ENCODE assay signal across 20 cellular contexts in genomic region chr1:4468804-4469514, GRCh38.
"Had no signal": no experiment of that assay in that cellular context is flagged by ENCODE, and none has a peak within 500 bp of the region (broad histone marks: within the 10 kb centered on the region; RNA-seq: fewer than 3 reads in every experiment).

No MANE protein-coding gene starts in this region.

- H3K27ac Mint-ChIP-seq: activated CD4-positive, alpha-beta memory T cell treated with anti-CD3 and anti-CD28 coated beads, Interleukin-2, amount 10 ng/mL, durations not matched to agents 7 days and 5 days; activated CD4-positive, alpha-beta T cell treated with anti-CD3 and anti-CD28 coated beads for 36 hours; activated naive CD8-positive, alpha-beta T cell treated with anti-CD3 and anti-CD28 coated beads, Interleukin-2, amount 10 ng/mL, durations not matched to agents 7 days and 5 days; activated T-helper 17 cell treated with anti-CD3 and anti-CD28 coated beads, Interleukin-2, amount 50 U/mL, for 72 hours; T-cell had no signal

- DNase-seq: activated CD4-positive, alpha-beta memory T cell treated with anti-CD3 and anti-CD28 coated beads, Interleukin-2, amount 10 ng/mL, durations not matched to agents 7 days and 5 days; activated CD4-positive, alpha-beta T cell treated with anti-CD3 and anti-CD28 coated beads for 36 hours; activated CD4-positive, alpha-beta T cell treated with anti-CD3 and anti-CD28 coated beads, Interleukin-2, amount 50 U/mL, for 1 hour; activated CD4-positive, CD25-positive, alpha-beta regulatory T cell; activated naive CD4-positive, alpha-beta T cell treated with anti-CD3 and anti-CD28 coated beads, Interleukin-2, amount 50 U/mL, for 16 hours; activated naive CD8-positive, alpha-beta T cell treated with anti-CD3 and anti-CD28 coated beads, Interleukin-2, amount 10 ng/mL, durations not matched to agents 7 days and 5 days; activated T-cell treated with anti-CD3 and anti-CD28 coated beads for 4 hours; activated T-cell treated with anti-CD3 and anti-CD28 coated beads, Interleukin-2, amount 50 U/mL, for 48 hours; adrenal gland; NCI-H1092; NCI-H1417; NCI-H1694; NCI-H2081; NCI-H226; NCI-H526 treated with DMSO at 0.1 percent for 48 hours; T-cell; T-helper 2 cell; T1000 had no signal

- H3K27me3 Mint-ChIP-seq: activated CD4-positive, alpha-beta memory T cell treated with anti-CD3 and anti-CD28 coated beads, Interleukin-2, amount 10 ng/mL, durations not matched to agents 7 days and 5 days; activated naive CD8-positive, alpha-beta T cell treated with anti-CD3 and anti-CD28 coated beads, Interleukin-2, amount 10 ng/mL, durations not matched to agents 7 days and 5 days had no signal

- H3K4me3 Mint-ChIP-seq: activated CD4-positive, alpha-beta memory T cell treated with anti-CD3 and anti-CD28 coated beads, Interleukin-2, amount 10 ng/mL, durations not matched to agents 7 days and 5 days; activated CD4-positive, alpha-beta T cell treated with anti-CD3 and anti-CD28 coated beads for 36 hours; activated naive CD8-positive, alpha-beta T cell treated with anti-CD3 and anti-CD28 coated beads, Interleukin-2, amount 10 ng/mL, durations not matched to agents 7 days and 5 days; activated T-helper 17 cell treated with anti-CD3 and anti-CD28 coated beads, Interleukin-2, amount 50 U/mL, for 72 hours; T-cell had no signal

- H3K4me1 Mint-ChIP-seq: activated CD4-positive, alpha-beta memory T cell treated with anti-CD3 and anti-CD28 coated beads, Interleukin-2, amount 10 ng/mL, durations not matched to agents 7 days and 5 days; activated CD4-positive, alpha-beta T cell treated with anti-CD3 and anti-CD28 coated beads for 36 hours; activated naive CD8-positive, alpha-beta T cell treated with anti-CD3 and anti-CD28 coated beads, Interleukin-2, amount 10 ng/mL, durations not matched to agents 7 days and 5 days; activated T-helper 17 cell treated with anti-CD3 and anti-CD28 coated beads, Interleukin-2, amount 50 U/mL, for 72 hours; T-cell had no signal

- ATAC-seq: activated CD4-positive, alpha-beta T cell treated with anti-CD3 and anti-CD28 coated beads for 36 hours; activated T-helper 17 cell treated with anti-CD3 and anti-CD28 coated beads, Interleukin-2, amount 50 U/mL, for 72 hours; HepG2; T-cell had no signal

- H3K9me3 Mint-ChIP-seq: activated CD4-positive, alpha-beta memory T cell treated with anti-CD3 and anti-CD28 coated beads, Interleukin-2, amount 10 ng/mL, durations not matched to agents 7 days and 5 days; activated naive CD8-positive, alpha-beta T cell treated with anti-CD3 and anti-CD28 coated beads, Interleukin-2, amount 10 ng/mL, durations not matched to agents 7 days and 5 days; activated T-helper 17 cell treated with anti-CD3 and anti-CD28 coated beads, Interleukin-2, amount 50 U/mL, for 72 hours; T-cell had no signal

- H3K36me3 Mint-ChIP-seq: activated naive CD8-positive, alpha-beta T cell treated with anti-CD3 and anti-CD28 coated beads, Interleukin-2, amount 10 ng/mL, durations not matched to agents 7 days and 5 days; T-cell had no signal
